ENCODE assay signal across 20 cellular contexts in genomic region chr3:177174607-177175006, GRCh38. TPM values are rescaled to one million over a fixed set of nuclear protein-coding genes. Genes with fewer than 3 reads are reported as not detected.
DNase-seq lines count a peak whose midpoint lies in the region; ATAC-seq and TF ChIP-seq lines count a peak whose summit lies in the region.
"Had no signal": no experiment of that assay in that cellular context is flagged by ENCODE, and none has a peak within 500 bp of the region (broad histone marks: within the 10 kb centered on the region; RNA-seq: fewer than 3 reads in every experiment).

No MANE protein-coding gene starts in this region.

- ATAC-seq in memory B cell (ENCODE audit: low read depth), result no peak
- ATAC-seq: effector memory CD8-positive, alpha-beta T cell; GM12878; sciatic nerve had no signal

- H3K4me1 ChIP-seq in cardiac muscle cell (ENCODE audit: low read depth) (peaks cover 11% of the 10 kb centered on the region), right atrium auricular region (peaks cover 0 to 37% of the 10 kb centered on the region in 2 donors)

- no TSS peak for BruUV-seq in Calu3 (replicated peaks; lab: Mats Ljungman, UMichigan)

- no peaks in the 10 kb centered on the region for H3K27me3 Mint-ChIP-seq in memory B cell
- no peaks in the 10 kb centered on the region for H3K27me3 Mint-ChIP-seq in type B pancreatic cell
- H3K27me3 Mint-ChIP-seq in Calu3 (ENCODE audit: unreplicated experiment), result no peaks in the 10 kb centered on the region
- H3K27me3 Mint-ChIP-seq: effector memory CD8-positive, alpha-beta T cell had no signal

- intact Hi-C loops in Calu3 (cut with micrococcal nuclease; ENCODE audit: unreplicated experiment), result no loop called here

- no peak overlapping the region for H2AFZ ChIP-seq in SU-DHL-6 (ENCODE audit: low read depth, low read length, severe bottlenecking)

- H3K9ac ChIP-seq in SU-DHL-6 (ENCODE audit: low read length), result no peak overlapping the region

- H3K9me3 ChIP-seq in cardiac muscle cell (ENCODE audit: low read depth) (no peaks in the 10 kb centered on the region), right atrium auricular region (no peaks in the 10 kb centered on the region), SU-DHL-6 (ENCODE audit: insufficient read depth, low read length) (no peaks in the 10 kb centered on the region)
- H3K9me3 ChIP-seq: Caco-2 had no signal

- peak overlapping the region; percentile 22 for H3K4me2 ChIP-seq in SU-DHL-6 (ENCODE audit: low read depth, low read length, poor library complexity, severe bottlenecking)

- no peak overlapping the region for H3K4me3 ChIP-seq in cardiac muscle cell
- H3K4me3 ChIP-seq in right atrium auricular region, result no peak overlapping the region
- H3K4me3 ChIP-seq in SU-DHL-6 (ENCODE audit: insufficient read depth, low read length, poor library complexity, severe bottlenecking), result no peak overlapping the region
- H3K4me3 ChIP-seq: GM12878 had no signal

- peaks cover 31% of the 10 kb centered on the region; the same call in 1 of the 2 replicates for H3F3A ChIP-seq in SU-DHL-6 (ENCODE audit: insufficient read depth)

- H3K9me3 Mint-ChIP-seq in memory B cell (no peaks in the 10 kb centered on the region), type B pancreatic cell (peaks cover 10% of the 10 kb centered on the region), Calu3 (ENCODE audit: low read depth, unreplicated experiment) (no peaks in the 10 kb centered on the region)
- H3K9me3 Mint-ChIP-seq: effector memory CD8-positive, alpha-beta T cell had no signal

- TF ChIP-seq CTCF in cardiac muscle cell (IDR thresholded peaks at IDR 0.05; ENCODE audit: low read depth, low read length) (no peak), right atrium auricular region (IDR thresholded peaks at IDR 0.05) (no peak), SU-DHL-6 (IDR thresholded peaks at IDR 0.05; ENCODE audit: insufficient read depth, low read length, poor library complexity, severe bottlenecking) (no peak), type B pancreatic cell (conservative IDR thresholded peaks at IDR 0.05) (no peak), Calu3 (IDR thresholded peaks at IDR 0.05; ENCODE audit: unreplicated experiment) (no peak)

- CTCF ChIA-PET in Calu3 (lab: Charles Lee), result interaction anchor here (0.5 to 0.6 kb wide), 2 partner anchors 30 to 68 kb away, joined by 3 to 4 read pairs; no protein-coding TSS in a partner anchor

- H3K27me3 ChIP-seq in cardiac muscle cell, result no peaks in the 10 kb centered on the region
- no peaks in the 10 kb centered on the region for H3K27me3 ChIP-seq in right atrium auricular region
- no peaks in the 10 kb centered on the region for H3K27me3 ChIP-seq in SU-DHL-6 (ENCODE audit: low read length)

- H3K27ac ChIP-seq in cardiac muscle cell (peak overlapping the region; percentile 12), right atrium auricular region (peak overlapping the region in 1 of 2 donors; percentile 1), SU-DHL-6 (ENCODE audit: low read depth, low read length) (peak overlapping the region; percentile 21; the same call in 1 of the 2 replicates)

- H3K36me3 ChIP-seq in cardiac muscle cell, result no peaks in the 10 kb centered on the region
- H3K36me3 ChIP-seq in right atrium auricular region, result no peaks in the 10 kb centered on the region
- peaks cover 6% of the 10 kb centered on the region; the same call in 1 of the 2 replicates for H3K36me3 ChIP-seq in SU-DHL-6 (ENCODE audit: low read length)

- H3K79me2 ChIP-seq in SU-DHL-6 (ENCODE audit: insufficient read depth, low read length), result peaks cover 100% of the 10 kb centered on the region

- H3K36me3 Mint-ChIP-seq in memory B cell, result peaks cover 12% of the 10 kb centered on the region
- peaks cover 41% of the 10 kb centered on the region for H3K36me3 Mint-ChIP-seq in type B pancreatic cell
- H3K36me3 Mint-ChIP-seq in Calu3 (ENCODE audit: insufficient read depth, unreplicated experiment), result peaks cover 6% of the 10 kb centered on the region

- H3K9me2 ChIP-seq in SU-DHL-6 (replicated peaks; ENCODE audit: insufficient read depth, low read length), result no peaks in the 10 kb centered on the region

- H3K4me1 Mint-ChIP-seq in memory B cell (peaks cover 47% of the 10 kb centered on the region), type B pancreatic cell (ENCODE audit: unreplicated experiment) (peaks cover 39% of the 10 kb centered on the region), Calu3 (ENCODE audit: low read depth, unreplicated experiment) (peaks cover 43% of the 10 kb centered on the region)

- H3K27ac Mint-ChIP-seq in memory B cell (peak overlapping the region; percentile 19), type B pancreatic cell (peak overlapping the region; percentile 8), Calu3 (ENCODE audit: unreplicated experiment) (no peak overlapping the region)

- H3K4me3 Mint-ChIP-seq in memory B cell (no peak overlapping the region), type B pancreatic cell (no peak overlapping the region), Calu3 (ENCODE audit: low read depth, unreplicated experiment) (no peak overlapping the region)
- H3K4me3 Mint-ChIP-seq: effector memory CD8-positive, alpha-beta T cell had no signal

- peaks cover 40% of the 10 kb centered on the region for H4K20me1 ChIP-seq in SU-DHL-6 (ENCODE audit: low read depth, low read length)

- no peak for DNase-seq in cardiac muscle cell (ENCODE audit: low read depth in 1 of 2, low spot score in 1 of 2)
- no peak for DNase-seq in right atrium auricular region (ENCODE audit: low spot score)
- DNase-seq in memory B cell (ENCODE audit: low spot score in 2 of 2), result no peak
- no peak for DNase-seq in type B pancreatic cell (ENCODE audit: extremely low spot score, unreplicated experiment)
- DNase-seq in Calu3, result no peak
- DNase-seq in NCI-H1436 treated with DMSO at 0.1 percent for 48 hours (lab: John Stamatoyannopoulos, UW), result no peak
- no peak for DNase-seq in NCI-H1048 (lab: John Stamatoyannopoulos, UW)
- DNase-seq: activated CD4-positive, alpha-beta T cell treated with anti-CD3 and anti-CD28 coated beads, Interleukin-2, amount 50 U/mL, for 48 hours; Caco-2; caudate nucleus; effector memory CD8-positive, alpha-beta T cell; kidney; mesenchymal stem cell; NCI-H2171 treated with DMSO at 0.1 percent for 48 hours; NCI-H748 treated with DMSO at 0.1 percent for 48 hours; nucleus accumbens; stimulated activated CD4-positive, alpha-beta T cell treated with anti-CD3 and anti-CD28 coated beads, Interleukin-1b, Interleukin-23, amount 100 ng/mL, for 48 hours had no signal

RNA-seq across cellular contexts. Expression of gene TBL1XR1, which starts 22.7 kb away (rescaled TPM):
- total RNA-seq in cardiac muscle cell (49.6 and 81.7 TPM in 2 replicates), right atrium auricular region (10 to 100 TPM; 68.2 to 79.9 TPM), type B pancreatic cell (ENCODE audit: low replicate concordance) (118 and 155 TPM in 2 replicates), Calu3 (2022) (199 and 206 TPM in 2 replicates)
- polyA plus RNA-seq in cardiac muscle cell, result 23.7 and 42.7 TPM in 2 replicates
